Comparison of ENCODE assay signal across 12 cellular contexts in genomic region chr10:14039968-14040668, GRCh38.
DNase-seq lines count a peak whose midpoint lies in the region; ATAC-seq lines count a peak whose summit lies in the region.
"Had no signal": no experiment of that assay in that cellular context is flagged by ENCODE, and none has a peak within 500 bp of the region (broad histone marks: within the 10 kb centered on the region; RNA-seq: fewer than 3 reads in every experiment).

No MANE protein-coding gene starts in this region.

- no peaks in the 10 kb centered on the region for H3K27me3 ChIP-seq in ACC112 (ENCODE audit: insufficient read depth, low read length)
- H3K27me3 ChIP-seq in muscle layer of duodenum (ENCODE audit: low read depth, low read length): no peaks in the 10 kb centered on the region

- no peak overlapping the region; the same call in 1 of the 2 replicates for H3K4me3 ChIP-seq in ACC112 (ENCODE audit: low read depth, low read length)
- no peak overlapping the region for H3K4me3 ChIP-seq in muscle layer of duodenum (ENCODE audit: low read depth in 1 of 2, low read length in 2 of 2)
- H3K4me3 ChIP-seq: coronary artery had no signal

- no peaks in the 10 kb centered on the region for H3K9me3 ChIP-seq in muscle layer of duodenum (ENCODE audit: control insufficient read depth in 1 of 2, low read length in 2 of 2)

- peak overlapping the region; percentile 87 for H2AFZ ChIP-seq in ACC112 (ENCODE audit: low read length, unreplicated experiment)

- H3K4me1 ChIP-seq in ACC112 (ENCODE audit: control insufficient read depth, insufficient read depth, low read length, unreplicated experiment): peaks cover 20% of the 10 kb centered on the region
- peaks cover 0 to 10% of the 10 kb centered on the region in 2 donors for H3K4me1 ChIP-seq in muscle layer of duodenum (ENCODE audit: control insufficient read depth in 1 of 2, insufficient read depth in 2 of 2, low read length in 2 of 2)

- no peak for ATAC-seq in HG03571 (IDR thresholded peaks at IDR 0.05; ENCODE audit: unreplicated experiment)
- ATAC-seq: activated CD4-positive, CD25-positive, alpha-beta regulatory T cell treated with anti-CD3 and anti-CD28 coated beads, Interleukin-2, amount 50 U/mL, for 24 hours had no signal

- in situ Hi-C loops in SK-MEL-5 (cut with HindIII; ENCODE audit: low pct_unique_long_range_greater_than_20kb, low sequenced_read_pairs): no loop called here

- H3K36me3 ChIP-seq in ACC112 (ENCODE audit: insufficient read depth, low read length) (no peaks in the 10 kb centered on the region), muscle layer of duodenum (ENCODE audit: control insufficient read depth in 1 of 2, insufficient read depth in 2 of 2, low read length in 2 of 2) (no peaks in the 10 kb centered on the region)

- no peaks in the 10 kb centered on the region for H3K79me2 ChIP-seq in ACC112 (ENCODE audit: control insufficient read depth, insufficient read depth, low read length, unreplicated experiment)

- H3K27ac ChIP-seq in ACC112 (ENCODE audit: low read depth, low read length) (peak overlapping the region; percentile 70), muscle layer of duodenum (ENCODE audit: low read length) (peak overlapping the region; percentile 56)

- DNase-seq in SK-MEL-5 (ENCODE audit: low read depth, low spot score): peak; percentile 32
- DNase-seq in fibroblast of peridontal ligament (ENCODE audit: extremely low read depth): peak; percentile 86
- no peak for DNase-seq in DMS79 (lab: John Stamatoyannopoulos, UW)
- no peak for DNase-seq in germinal center (ENCODE audit: low spot score)
- DNase-seq in SKM-1 treated with dmso at 0.1 percent for 144 hours (lab: John Stamatoyannopoulos, UW; ENCODE audit: unreplicated experiment): no peak
- DNase-seq: NCI-H1417 treated with DMSO at 0.1 percent for 48 hours, SIG-M5 had no signal

Comparison
In these comparisons a context has a peak if more than half of its experiments do, and no peak if none do; other contexts are left out.
1. DNase-seq: peak in SK-MEL-5 (single experiment) and fibroblast of peridontal ligament (single experiment); none in DMS79 (single experiment), germinal center (single experiment) and SKM-1 treated with dmso at 0.1 percent for 144 hours (single experiment).